Comparison of ENCODE assay signal across 1 cellular context in genomic region chr3:197690754-197691153, GRCh38.
TF ChIP-seq lines count a peak whose summit lies in the region.

No MANE protein-coding gene starts in this region.

TF ChIP-seq in WTC11, 78 proteins besides CTCF, POLR2A, EP300 and RAD21 (continued from another document):
- TF ChIP-seq ZNF425 (CRISPR knock-in tag; conservative IDR thresholded peaks at IDR 0.05) (no peak), ZNF219 (CRISPR knock-in tag; IDR thresholded peaks at IDR 0.05; ENCODE audit: borderline replicate concordance) (no peak), ATF6 (CRISPR knock-in tag; IDR thresholded peaks at IDR 0.05) (no peak), ATF3 (CRISPR knock-in tag; conservative IDR thresholded peaks at IDR 0.05) (no peak), GTF2I (CRISPR knock-in tag; conservative IDR thresholded peaks at IDR 0.05) (no peak)
